Comparison of ENCODE assay signal across 12 cellular contexts in genomic region chr10:48589266-48589665, GRCh38. TPM values are rescaled to one million over a fixed set of nuclear protein-coding genes. Genes with fewer than 3 reads are reported as not detected.
DNase-seq lines count a peak whose midpoint lies in the region; ATAC-seq and TF ChIP-seq lines count a peak whose summit lies in the region.
"Had no signal": no experiment of that assay in that cellular context is flagged by ENCODE, and none has a peak within 500 bp of the region (broad histone marks: within the 10 kb centered on the region; RNA-seq: fewer than 3 reads in every experiment).

No MANE protein-coding gene starts in this region.

- peaks cover 10% of the 10 kb centered on the region for H3K27me3 Mint-ChIP-seq in activated naive CD4-positive, alpha-beta T cell treated with anti-CD3 and anti-CD28 coated beads, Interleukin-2, amount 10 ng/mL, durations not matched to agents 7 days and 5 days
- peaks cover 5% of the 10 kb centered on the region for H3K27me3 Mint-ChIP-seq in activated T-helper 1 cell treated with anti-CD3 and anti-CD28 coated beads, Interleukin-12 subunit alpha, Interleukin-12 subunit beta, Interleukin-2, Interleukin-4 antibody, amounts not matched to agents 30 ng/mL and 10 ng/mL and 1 ng/mL, durations not matched to agents 14 hours and 24 hours and 36 hours (ENCODE audit: insufficient read depth)
- H3K27me3 Mint-ChIP-seq in activated CD4-positive, alpha-beta memory T cell treated with anti-CD3 and anti-CD28 coated beads, Interleukin-2, amount 10 ng/mL, durations not matched to agents 7 days and 5 days, result peaks cover 4% of the 10 kb centered on the region

- H3K9me3 Mint-ChIP-seq in activated naive CD4-positive, alpha-beta T cell treated with anti-CD3 and anti-CD28 coated beads, Interleukin-2, amount 50 U/mL, for 72 hours, result no peaks in the 10 kb centered on the region
- no peaks in the 10 kb centered on the region for H3K9me3 Mint-ChIP-seq in activated naive CD4-positive, alpha-beta T cell treated with anti-CD3 and anti-CD28 coated beads, Interleukin-2, amount 10 ng/mL, durations not matched to agents 7 days and 5 days
- H3K9me3 Mint-ChIP-seq in activated T-helper 1 cell treated with anti-CD3 and anti-CD28 coated beads, Interleukin-12 subunit alpha, Interleukin-12 subunit beta, Interleukin-2, Interleukin-4 antibody, amounts not matched to agents 30 ng/mL and 10 ng/mL and 1 ng/mL, durations not matched to agents 14 hours and 24 hours and 36 hours, result no peaks in the 10 kb centered on the region
- no peaks in the 10 kb centered on the region for H3K9me3 Mint-ChIP-seq in activated CD4-positive, alpha-beta memory T cell treated with anti-CD3 and anti-CD28 coated beads, Interleukin-2, amount 10 ng/mL, durations not matched to agents 7 days and 5 days

- no peak for TF ChIP-seq CTCF in choroid plexus epithelial cell (conservative IDR thresholded peaks at IDR 0.05; ENCODE audit: low read depth, low read length)
- no peak for TF ChIP-seq CTCF in Peyer's patch (IDR thresholded peaks at IDR 0.05)

- H3K4me1 ChIP-seq in Peyer's patch, result no peaks in the 10 kb centered on the region

- no peak for ATAC-seq in activated naive CD4-positive, alpha-beta T cell treated with anti-CD3 and anti-CD28 coated beads, Interleukin-2, amount 50 U/mL, for 72 hours
- ATAC-seq: naive thymus-derived CD8-positive, alpha-beta T cell had no signal

- no peak for DNase-seq in activated naive CD4-positive, alpha-beta T cell treated with anti-CD3 and anti-CD28 coated beads, Interleukin-2, amount 50 U/mL, for 72 hours (ENCODE audit: low spot score in 2 of 2)
- no peak for DNase-seq in activated naive CD4-positive, alpha-beta T cell treated with anti-CD3 and anti-CD28 coated beads, Interleukin-2, amount 10 ng/mL, durations not matched to agents 7 days and 5 days
- DNase-seq in choroid plexus epithelial cell (ENCODE audit: low read depth), result peak; percentile 82
- peak; percentile 74 for DNase-seq in iris pigment epithelial cell (ENCODE audit: low read depth)
- DNase-seq in Peyer's patch, result no peak
- DNase-seq in cerebellar nuclear complex (lab: John Stamatoyannopoulos, UW), result no peak
- DNase-seq in activated T-helper 1 cell treated with anti-CD3 and anti-CD28 coated beads, Interleukin-12 subunit alpha, Interleukin-12 subunit beta, Interleukin-2, Interleukin-4 antibody, amounts not matched to agents 30 ng/mL and 10 ng/mL and 1 ng/mL, durations not matched to agents 14 hours and 24 hours and 36 hours (ENCODE audit: low spot score), result no peak
- DNase-seq in activated CD4-positive, alpha-beta memory T cell treated with anti-CD3 and anti-CD28 coated beads, Interleukin-2, amount 10 ng/mL, durations not matched to agents 7 days and 5 days, result no peak
- DNase-seq: activated T-cell treated with anti-CD3 and anti-CD28 coated beads, Interleukin-2, amount 50 U/mL, for 1 hour; AML-193; naive thymus-derived CD8-positive, alpha-beta T cell; stimulated activated CD4-positive, alpha-beta T cell treated with anti-CD3 and anti-CD28 coated beads, Interleukin-4, amount 100 ng/mL, for 4 hours had no signal

- no peaks in the 10 kb centered on the region for H3K36me3 ChIP-seq in Peyer's patch

- H3K4me3 ChIP-seq in choroid plexus epithelial cell (ENCODE audit: low read depth, low read length) (no peak overlapping the region), Peyer's patch (no peak overlapping the region)

- H3K27me3 ChIP-seq in Peyer's patch, result no peaks in the 10 kb centered on the region

- no peak overlapping the region for H3K4me3 Mint-ChIP-seq in activated naive CD4-positive, alpha-beta T cell treated with anti-CD3 and anti-CD28 coated beads, Interleukin-2, amount 10 ng/mL, durations not matched to agents 7 days and 5 days
- H3K4me3 Mint-ChIP-seq in activated T-helper 1 cell treated with anti-CD3 and anti-CD28 coated beads, Interleukin-12 subunit alpha, Interleukin-12 subunit beta, Interleukin-2, Interleukin-4 antibody, amounts not matched to agents 30 ng/mL and 10 ng/mL and 1 ng/mL, durations not matched to agents 14 hours and 24 hours and 36 hours, result no peak overlapping the region
- no peak overlapping the region for H3K4me3 Mint-ChIP-seq in activated CD4-positive, alpha-beta memory T cell treated with anti-CD3 and anti-CD28 coated beads, Interleukin-2, amount 10 ng/mL, durations not matched to agents 7 days and 5 days
- H3K4me3 Mint-ChIP-seq: naive thymus-derived CD8-positive, alpha-beta T cell had no signal

- H3K4me1 Mint-ChIP-seq in activated naive CD4-positive, alpha-beta T cell treated with anti-CD3 and anti-CD28 coated beads, Interleukin-2, amount 10 ng/mL, durations not matched to agents 7 days and 5 days, result no peaks in the 10 kb centered on the region
- H3K4me1 Mint-ChIP-seq in activated T-helper 1 cell treated with anti-CD3 and anti-CD28 coated beads, Interleukin-12 subunit alpha, Interleukin-12 subunit beta, Interleukin-2, Interleukin-4 antibody, amounts not matched to agents 30 ng/mL and 10 ng/mL and 1 ng/mL, durations not matched to agents 14 hours and 24 hours and 36 hours (ENCODE audit: low read depth), result no peaks in the 10 kb centered on the region
- H3K4me1 Mint-ChIP-seq in activated CD4-positive, alpha-beta memory T cell treated with anti-CD3 and anti-CD28 coated beads, Interleukin-2, amount 10 ng/mL, durations not matched to agents 7 days and 5 days, result peaks cover 4% of the 10 kb centered on the region

- no peak overlapping the region for H3K27ac ChIP-seq in Peyer's patch

- H3K27ac Mint-ChIP-seq in activated naive CD4-positive, alpha-beta T cell treated with anti-CD3 and anti-CD28 coated beads, Interleukin-2, amount 50 U/mL, for 72 hours, result peak overlapping the region; percentile 26 to 29
- no peak overlapping the region for H3K27ac Mint-ChIP-seq in activated naive CD4-positive, alpha-beta T cell treated with anti-CD3 and anti-CD28 coated beads, Interleukin-2, amount 10 ng/mL, durations not matched to agents 7 days and 5 days
- no peak overlapping the region for H3K27ac Mint-ChIP-seq in activated T-helper 1 cell treated with anti-CD3 and anti-CD28 coated beads, Interleukin-12 subunit alpha, Interleukin-12 subunit beta, Interleukin-2, Interleukin-4 antibody, amounts not matched to agents 30 ng/mL and 10 ng/mL and 1 ng/mL, durations not matched to agents 14 hours and 24 hours and 36 hours
- no peak overlapping the region for H3K27ac Mint-ChIP-seq in activated CD4-positive, alpha-beta memory T cell treated with anti-CD3 and anti-CD28 coated beads, Interleukin-2, amount 10 ng/mL, durations not matched to agents 7 days and 5 days
- H3K27ac Mint-ChIP-seq: naive thymus-derived CD8-positive, alpha-beta T cell had no signal

- TF ChIP-seq POLR2A in Peyer's patch (IDR thresholded peaks at IDR 0.05), result no peak

- POLR2A ChIA-PET in activated CD4-positive, alpha-beta memory T cell treated with anti-CD3 and anti-CD28 coated beads, Interleukin-2, amount 10 ng/mL, durations not matched to agents 7 days and 5 days (lab: Charles Lee), result no interaction called here

- peaks cover 0 to 4% of the 10 kb centered on the region in 2 donors for H3K36me3 Mint-ChIP-seq in activated naive CD4-positive, alpha-beta T cell treated with anti-CD3 and anti-CD28 coated beads, Interleukin-2, amount 50 U/mL, for 72 hours
- H3K36me3 Mint-ChIP-seq in activated naive CD4-positive, alpha-beta T cell treated with anti-CD3 and anti-CD28 coated beads, Interleukin-2, amount 10 ng/mL, durations not matched to agents 7 days and 5 days, result no peaks in the 10 kb centered on the region
- no peaks in the 10 kb centered on the region for H3K36me3 Mint-ChIP-seq in activated T-helper 1 cell treated with anti-CD3 and anti-CD28 coated beads, Interleukin-12 subunit alpha, Interleukin-12 subunit beta, Interleukin-2, Interleukin-4 antibody, amounts not matched to agents 30 ng/mL and 10 ng/mL and 1 ng/mL, durations not matched to agents 14 hours and 24 hours and 36 hours (ENCODE audit: low read depth)
- H3K36me3 Mint-ChIP-seq in activated CD4-positive, alpha-beta memory T cell treated with anti-CD3 and anti-CD28 coated beads, Interleukin-2, amount 10 ng/mL, durations not matched to agents 7 days and 5 days (ENCODE audit: low read depth), result no peaks in the 10 kb centered on the region

- CTCF ChIA-PET in activated naive CD4-positive, alpha-beta T cell treated with anti-CD3 and anti-CD28 coated beads, Interleukin-2, amount 10 ng/mL, durations not matched to agents 7 days and 5 days (lab: Charles Lee), result interaction anchor here (1.5 kb wide), 1 partner anchor 67 kb away, joined by 6 read pairs; no protein-coding TSS in a partner anchor
- CTCF ChIA-PET in activated CD4-positive, alpha-beta memory T cell treated with anti-CD3 and anti-CD28 coated beads, Interleukin-2, amount 10 ng/mL, durations not matched to agents 7 days and 5 days (lab: Charles Lee), result interaction anchor here (2.0 kb wide), 1 partner anchor 67 kb away, joined by 7 read pairs; no protein-coding TSS in a partner anchor

- intact Hi-C loops in activated T-helper 1 cell treated with anti-CD3 and anti-CD28 coated beads, Interleukin-12 subunit alpha, Interleukin-12 subunit beta, Interleukin-2, Interleukin-4 antibody, amounts not matched to agents 30 ng/mL and 10 ng/mL and 1 ng/mL, durations not matched to agents 14 hours and 24 hours and 36 hours (cut with micrococcal nuclease), result no loop called here

- H3K9me3 ChIP-seq in Peyer's patch, result no peaks in the 10 kb centered on the region

RNA-seq across cellular contexts. Expression of gene ARHGAP22, which starts 15.6 kb away (rescaled TPM):
- not detected for total RNA-seq in activated naive CD4-positive, alpha-beta T cell treated with anti-CD3 and anti-CD28 coated beads, Interleukin-2, amount 50 U/mL, for 72 hours
- total RNA-seq in Peyer's patch, result 10 to 100 TPM in 1 of 4 donors, 1 to 10 TPM in 2, not detected in 1; 1.9 to 10.7 (median 8.3) TPM
- 0.66 and 1.2 TPM in 2 replicates for total RNA-seq in activated T-helper 1 cell treated with anti-CD3 and anti-CD28 coated beads, Interleukin-12 subunit alpha, Interleukin-12 subunit beta, Interleukin-2, Interleukin-4 antibody, amounts not matched to agents 30 ng/mL and 10 ng/mL and 1 ng/mL, durations not matched to agents 14 hours and 24 hours and 36 hours
- total RNA-seq in activated CD4-positive, alpha-beta memory T cell treated with anti-CD3 and anti-CD28 coated beads, Interleukin-2, amount 10 ng/mL, durations not matched to agents 7 days and 5 days, result under 1 TPM in 1 of 2 experiments, not detected in 1; 0.25 TPM

Comparison
In these comparisons a context has a peak if more than half of its experiments do, and no peak if none do; other contexts are left out.
1. H3K27ac Mint-ChIP-seq: peak in activated naive CD4-positive, alpha-beta T cell treated with anti-CD3 and anti-CD28 coated beads, Interleukin-2, amount 50 U/mL, for 72 hours (2 of 2); none in activated naive CD4-positive, alpha-beta T cell treated with anti-CD3 and anti-CD28 coated beads, Interleukin-2, amount 10 ng/mL, durations not matched to agents 7 days and 5 days (single experiment), activated T-helper 1 cell treated with anti-CD3 and anti-CD28 coated beads, Interleukin-12 subunit alpha, Interleukin-12 subunit beta, Interleukin-2, Interleukin-4 antibody, amounts not matched to agents 30 ng/mL and 10 ng/mL and 1 ng/mL, durations not matched to agents 14 hours and 24 hours and 36 hours (single experiment) and activated CD4-positive, alpha-beta memory T cell treated with anti-CD3 and anti-CD28 coated beads, Interleukin-2, amount 10 ng/mL, durations not matched to agents 7 days and 5 days (single experiment).
2. DNase-seq: peak in choroid plexus epithelial cell (single experiment) and iris pigment epithelial cell (single experiment); none in activated naive CD4-positive, alpha-beta T cell treated with anti-CD3 and anti-CD28 coated beads, Interleukin-2, amount 50 U/mL, for 72 hours (0 of 2), activated naive CD4-positive, alpha-beta T cell treated with anti-CD3 and anti-CD28 coated beads, Interleukin-2, amount 10 ng/mL, durations not matched to agents 7 days and 5 days (single experiment), Peyer's patch (0 of 3), cerebellar nuclear complex (0 of 2), activated T-helper 1 cell treated with anti-CD3 and anti-CD28 coated beads, Interleukin-12 subunit alpha, Interleukin-12 subunit beta, Interleukin-2, Interleukin-4 antibody, amounts not matched to agents 30 ng/mL and 10 ng/mL and 1 ng/mL, durations not matched to agents 14 hours and 24 hours and 36 hours (single experiment) and activated CD4-positive, alpha-beta memory T cell treated with anti-CD3 and anti-CD28 coated beads, Interleukin-2, amount 10 ng/mL, durations not matched to agents 7 days and 5 days (single experiment).